ENCODE assay signal across 16 cellular contexts in the genomic region with DNA sequence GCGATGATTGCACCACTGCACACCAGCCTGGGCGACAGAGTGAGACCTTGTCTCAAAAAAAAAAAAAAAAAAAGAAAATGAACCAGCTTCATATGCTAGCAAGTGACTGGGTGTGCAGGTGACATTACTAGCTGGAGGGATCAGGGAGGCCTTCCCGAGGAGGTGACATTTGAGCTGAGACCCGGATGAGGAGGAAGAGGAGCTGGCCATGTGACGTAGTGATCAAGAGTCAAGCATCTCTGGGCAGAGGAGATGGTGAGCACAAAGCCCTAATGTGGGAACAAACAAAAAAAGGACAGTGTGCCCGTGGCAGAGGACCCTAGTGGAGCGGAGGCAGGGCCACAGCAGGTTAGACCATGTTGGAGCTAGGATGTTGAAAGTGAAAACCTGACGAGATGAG. TPM values are rescaled to one million over a fixed set of nuclear protein-coding genes. Genes with fewer than 3 reads are reported as not detected.
DNase-seq lines count a peak whose midpoint lies in the region; ATAC-seq and TF ChIP-seq lines count a peak whose summit lies in the region.
"Had no signal": no experiment of that assay in that cellular context is flagged by ENCODE, and none has a peak within 500 bp of the region (broad histone marks: within the 10 kb centered on the region; RNA-seq: fewer than 3 reads in every experiment).

No MANE protein-coding gene starts in this region.

- H3K27me3 ChIP-seq in lower lobe of right lung (ENCODE audit: low read depth): no peaks in the 10 kb centered on the region
- H3K27me3 ChIP-seq: body of pancreas had no signal

- no peak overlapping the region for H3K4me3 ChIP-seq in lower lobe of right lung
- H3K4me3 ChIP-seq: body of pancreas had no signal

- ATAC-seq in stimulated activated naive CD8-positive, alpha-beta T cell treated with anti-CD3 and anti-CD28 coated beads, Interleukin-15, Interleukin-2, amounts not matched to agents 100 U/mL and 50 U/mL, for 24 hours: no peak
- ATAC-seq in lower lobe of right lung (no peak), GM21529 (IDR thresholded peaks at IDR 0.05; ENCODE audit: unreplicated experiment) (no peak)
- ATAC-seq: body of pancreas had no signal

- peaks cover 28% of the 10 kb centered on the region for H3K36me3 Mint-ChIP-seq in stimulated activated naive CD8-positive, alpha-beta T cell treated with anti-CD3 and anti-CD28 coated beads, Interleukin-15, Interleukin-2, amounts not matched to agents 100 ng/mL and 50 ng/mL, for 24 hours (ENCODE audit: low read depth)
- peaks cover 36% of the 10 kb centered on the region for H3K36me3 Mint-ChIP-seq in activated CD4-positive, alpha-beta memory T cell treated with anti-CD3 and anti-CD28 coated beads for 36 hours
- peaks cover 4% of the 10 kb centered on the region for H3K36me3 Mint-ChIP-seq in type B pancreatic cell

- H3K27ac Mint-ChIP-seq in stimulated activated naive CD8-positive, alpha-beta T cell treated with anti-CD3 and anti-CD28 coated beads, Interleukin-15, Interleukin-2, amounts not matched to agents 100 ng/mL and 50 ng/mL, for 24 hours: peak overlapping the region; percentile 85
- peak overlapping the region; percentile 100 for H3K27ac Mint-ChIP-seq in activated CD4-positive, alpha-beta memory T cell treated with anti-CD3 and anti-CD28 coated beads for 36 hours
- no peak overlapping the region for H3K27ac Mint-ChIP-seq in type B pancreatic cell

- POLR2A ChIA-PET in activated CD4-positive, alpha-beta memory T cell treated with anti-CD3 and anti-CD28 coated beads for 36 hours (lab: Charles Lee): interaction anchor here (1.0 to 11.8 kb wide), 5 partner anchors 10 to 66 kb away, joined by 3 to 507 read pairs (median 18); partner anchors contain the start of genes EMG1 and PHB2
- POLR2A ChIA-PET in GM10248 (lab: Yijun Ruan, JAX): interaction anchor here (0.6 to 6.1 kb wide), 4 partner anchors 13 to 332 kb away, joined by 3 to 147 read pairs (median 4); partner anchors contain the start of genes CDCA3 and USP5

- peak overlapping the region; percentile 98 for H3K4me3 Mint-ChIP-seq in stimulated activated naive CD8-positive, alpha-beta T cell treated with anti-CD3 and anti-CD28 coated beads, Interleukin-15, Interleukin-2, amounts not matched to agents 100 ng/mL and 50 ng/mL, for 24 hours
- H3K4me3 Mint-ChIP-seq in activated CD4-positive, alpha-beta memory T cell treated with anti-CD3 and anti-CD28 coated beads for 36 hours: peak overlapping the region; percentile 59
- no peak overlapping the region for H3K4me3 Mint-ChIP-seq in type B pancreatic cell

- peaks cover 4% of the 10 kb centered on the region for H3K27me3 Mint-ChIP-seq in stimulated activated naive CD8-positive, alpha-beta T cell treated with anti-CD3 and anti-CD28 coated beads, Interleukin-15, Interleukin-2, amounts not matched to agents 100 ng/mL and 50 ng/mL, for 24 hours
- peaks cover 6% of the 10 kb centered on the region for H3K27me3 Mint-ChIP-seq in activated CD4-positive, alpha-beta memory T cell treated with anti-CD3 and anti-CD28 coated beads for 36 hours
- H3K27me3 Mint-ChIP-seq in type B pancreatic cell: peaks cover 9% of the 10 kb centered on the region

- H3K4me1 ChIP-seq in lower lobe of right lung: peaks cover 55% of the 10 kb centered on the region

- TF ChIP-seq CTCF in lower lobe of right lung (IDR thresholded peaks at IDR 0.05): no peak
- no peak for TF ChIP-seq CTCF in type B pancreatic cell (conservative IDR thresholded peaks at IDR 0.05)
- no peak for TF ChIP-seq CTCF in GM10248 (IDR thresholded peaks at IDR 0.05; ENCODE audit: control extremely low read depth, extremely low read depth, low read depth, missing control alignments)

- intact Hi-C loops in activated CD4-positive, alpha-beta memory T cell treated with anti-CD3 and anti-CD28 coated beads for 36 hours (cut with micrococcal nuclease): no loop called here
- intact Hi-C loops in lower lobe of right lung (cut with DNase I): no loop called here

- no peak overlapping the region for H3K27ac ChIP-seq in lower lobe of right lung

- CTCF ChIA-PET in activated CD4-positive, alpha-beta memory T cell treated with anti-CD3 and anti-CD28 coated beads for 36 hours (lab: Charles Lee): interaction anchor here (0.9 to 15.9 kb wide), 5 partner anchors 10 to 71 kb away, joined by 4 to 586 read pairs (median 11); partner anchors contain the start of gene LPCAT3
- CTCF ChIA-PET in GM10248 (lab: Yijun Ruan, JAX): interaction anchor here (1.0 to 22.9 kb wide), 9 partner anchors 11 to 166 kb away, joined by 3 to 530 read pairs (median 6); partner anchors contain the start of genes CDCA3 and SPSB2

- H3K4me1 Mint-ChIP-seq in stimulated activated naive CD8-positive, alpha-beta T cell treated with anti-CD3 and anti-CD28 coated beads, Interleukin-15, Interleukin-2, amounts not matched to agents 100 ng/mL and 50 ng/mL, for 24 hours (ENCODE audit: low read depth): peaks cover 80% of the 10 kb centered on the region
- H3K4me1 Mint-ChIP-seq in activated CD4-positive, alpha-beta memory T cell treated with anti-CD3 and anti-CD28 coated beads for 36 hours (ENCODE audit: low read depth): peaks cover 63% of the 10 kb centered on the region
- no peaks in the 10 kb centered on the region for H3K4me1 Mint-ChIP-seq in type B pancreatic cell (ENCODE audit: unreplicated experiment)

- peaks cover 14% of the 10 kb centered on the region for H3K36me3 ChIP-seq in lower lobe of right lung

- DNase-seq in stimulated activated naive CD8-positive, alpha-beta T cell treated with anti-CD3 and anti-CD28 coated beads, Interleukin-15, Interleukin-2, amounts not matched to agents 100 U/mL and 50 U/mL, for 24 hours: no peak
- DNase-seq in activated CD4-positive, alpha-beta memory T cell treated with anti-CD3 and anti-CD28 coated beads for 36 hours: no peak
- DNase-seq in lower lobe of right lung: peak; percentile 29
- DNase-seq in type B pancreatic cell (ENCODE audit: extremely low spot score, unreplicated experiment): no peak
- DNase-seq in GM10248 (ENCODE audit: extremely low spot score): no peak
- no peak for DNase-seq in islet precursor cell
- DNase-seq: activated CD8-positive, alpha-beta memory T cell treated with anti-CD3 and anti-CD28 coated beads, Interleukin-2, amount 50 U/mL, for 48 hours; body of pancreas; C1 segment of cervical spinal cord; HCEC 1CT; stimulated activated CD4-positive, alpha-beta T cell treated with anti-CD3 and anti-CD28 coated beads, Interleukin-2, amount 100 ng/mL, for 48 hours had no signal

- no peaks in the 10 kb centered on the region for H3K9me3 Mint-ChIP-seq in stimulated activated naive CD8-positive, alpha-beta T cell treated with anti-CD3 and anti-CD28 coated beads, Interleukin-15, Interleukin-2, amounts not matched to agents 100 ng/mL and 50 ng/mL, for 24 hours
- H3K9me3 Mint-ChIP-seq in activated CD4-positive, alpha-beta memory T cell treated with anti-CD3 and anti-CD28 coated beads for 36 hours: no peaks in the 10 kb centered on the region
- no peaks in the 10 kb centered on the region for H3K9me3 Mint-ChIP-seq in type B pancreatic cell

- H3K9me3 ChIP-seq in lower lobe of right lung: no peaks in the 10 kb centered on the region
- H3K9me3 ChIP-seq: body of pancreas had no signal

RNA-seq across cellular contexts. Expression of gene PTPN6, which starts 3.5 kb away (rescaled TPM):
- 100 to 1,000 TPM; 321 to 324 TPM for total RNA-seq in activated CD4-positive, alpha-beta memory T cell treated with anti-CD3 and anti-CD28 coated beads for 36 hours
- 209 TPM for total RNA-seq in lower lobe of right lung
- total RNA-seq in type B pancreatic cell (ENCODE audit: low replicate concordance): 15.6 and 61.0 TPM in 2 replicates

RNA-seq across cellular contexts. Expression of gene C12orf57, which starts 3.8 kb away (rescaled TPM):
- total RNA-seq in activated CD4-positive, alpha-beta memory T cell treated with anti-CD3 and anti-CD28 coated beads for 36 hours: 100 to 1,000 TPM; 257 to 272 TPM
- total RNA-seq in lower lobe of right lung (181 TPM), type B pancreatic cell (ENCODE audit: low replicate concordance) (220 and 275 TPM in 2 replicates)

RNA-seq across cellular contexts. Expression of gene RNU7-1, which starts 4.0 kb away (rescaled TPM):
- total RNA-seq in activated CD4-positive, alpha-beta memory T cell treated with anti-CD3 and anti-CD28 coated beads for 36 hours: not detected
- total RNA-seq in lower lobe of right lung (not detected), type B pancreatic cell (ENCODE audit: low replicate concordance) (not detected in 2 replicates)
- total RNA-seq: body of pancreas, frontal cortex, HT-29, mucosa of gallbladder had no signal

RNA-seq across cellular contexts. Expression of gene ATN1, which starts 19.9 kb away (rescaled TPM):
- 10 to 100 TPM; 34.8 to 37.8 TPM for total RNA-seq in activated CD4-positive, alpha-beta memory T cell treated with anti-CD3 and anti-CD28 coated beads for 36 hours
- total RNA-seq in lower lobe of right lung (123 TPM), type B pancreatic cell (ENCODE audit: low replicate concordance) (131 and 139 TPM in 2 replicates)

RNA-seq across cellular contexts. Expression of gene PHB2, which starts 22.8 kb away (rescaled TPM):
- total RNA-seq in activated CD4-positive, alpha-beta memory T cell treated with anti-CD3 and anti-CD28 coated beads for 36 hours: 100 to 1,000 TPM; 334 to 346 TPM
- 138 TPM for total RNA-seq in lower lobe of right lung
- 252 and 377 TPM in 2 replicates for total RNA-seq in type B pancreatic cell (ENCODE audit: low replicate concordance)
